In the genomic region with DNA sequence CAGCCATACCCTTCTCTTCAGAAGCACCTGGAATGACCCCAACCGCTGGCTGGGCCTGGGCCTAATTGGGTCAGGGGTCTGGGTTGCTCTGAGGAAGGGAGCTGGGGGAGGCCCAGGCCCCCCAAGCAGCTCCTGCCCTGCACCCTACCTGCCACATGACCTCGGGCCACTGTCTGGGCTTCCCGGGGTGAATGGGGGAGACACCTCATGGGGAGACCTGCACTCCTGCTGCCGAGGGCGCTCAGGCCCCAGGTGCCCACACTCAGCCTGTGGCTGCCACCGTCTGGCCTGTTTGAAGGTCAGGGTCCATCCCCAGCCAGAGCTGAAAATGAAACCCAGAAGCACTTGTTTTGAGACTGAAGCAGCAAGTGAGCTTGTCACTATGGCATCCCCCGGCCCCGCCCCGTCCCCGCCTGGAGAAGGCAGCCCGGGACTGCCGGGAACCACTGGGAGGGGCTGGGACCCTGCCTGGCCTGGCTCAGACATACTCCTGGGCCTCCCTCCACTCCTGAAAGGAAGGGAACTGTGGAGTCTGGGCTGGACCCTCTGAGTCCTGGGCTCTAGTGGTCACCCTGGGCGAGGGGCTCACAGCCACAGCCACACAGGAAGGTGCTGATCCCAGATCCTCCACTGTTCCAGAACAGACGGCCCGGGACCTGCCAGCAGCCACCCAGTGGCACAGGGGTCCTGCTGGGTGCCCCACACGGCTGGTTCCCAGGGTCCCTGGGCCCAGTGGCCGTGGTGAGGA, we compare ENCODE assay signal across 8 cellular contexts. TPM values are rescaled to one million over a fixed set of nuclear protein-coding genes. Genes with fewer than 3 reads are reported as not detected.
DNase-seq lines count a peak whose midpoint lies in the region; ATAC-seq and FAIRE-seq lines count a peak whose summit lies in the region.

No MANE protein-coding gene starts in this region.

- no peaks in the 10 kb centered on the region for H3K27me3 ChIP-seq in HAP-1 (ENCODE audit: low read depth)
- no peaks in the 10 kb centered on the region for H3K27me3 ChIP-seq in right cardiac atrium (ENCODE audit: control insufficient read depth, insufficient read depth)
- H3K27me3 ChIP-seq in small intestine (ENCODE audit: control insufficient read depth in 2 of 2, insufficient read depth in 2 of 2, low read length in 2 of 2), result no peaks in the 10 kb centered on the region

- no peak overlapping the region for H3K27ac Mint-ChIP-seq in activated T-helper 17 cell treated with anti-CD3 and anti-CD28 coated beads, Interleukin-2, amount 50 U/mL, for 72 hours

- no peak overlapping the region for H3K4me3 Mint-ChIP-seq in activated T-helper 17 cell treated with anti-CD3 and anti-CD28 coated beads, Interleukin-2, amount 50 U/mL, for 72 hours

- H3K27ac ChIP-seq in right cardiac atrium (ENCODE audit: low read length) (peak overlapping the region; percentile 38), small intestine (ENCODE audit: low read depth in 1 of 2, low read length in 1 of 2) (peak overlapping the region; percentile 75 to 84)

- FAIRE-seq in small intestine (lab: Jason Lieb, UNC), result no peak

- in situ Hi-C loops in HAP-1 (cut with MboI; ENCODE audit: low sequenced_read_pairs), result no loop called here

- H3K4me3 ChIP-seq in HAP-1, result no peak overlapping the region
- no peak overlapping the region for H3K4me3 ChIP-seq in right cardiac atrium (ENCODE audit: low read length)
- H3K4me3 ChIP-seq in small intestine (ENCODE audit: low read depth in 1 of 2, low read length in 2 of 2), result no peak overlapping the region

- intact Hi-C loops in right cardiac atrium (cut with DNase I), result no loop called here

- H3K9me3 ChIP-seq in HAP-1 (no peaks in the 10 kb centered on the region), right cardiac atrium (ENCODE audit: control insufficient read depth, low read length) (no peaks in the 10 kb centered on the region), small intestine (ENCODE audit: control insufficient read depth, low read depth) (no peaks in the 10 kb centered on the region)

- WGBS in right cardiac atrium, result 29% methylated on average over 17 of the region's 17 CpGs
- 18 to 32% (median 23%) methylated on average over 16 to 17 of the region's 17 CpGs for WGBS in small intestine, 3 donors

- H3K36me3 Mint-ChIP-seq in activated T-helper 17 cell treated with anti-CD3 and anti-CD28 coated beads, Interleukin-2, amount 50 U/mL, for 72 hours (ENCODE audit: low read depth), result no peaks in the 10 kb centered on the region

- H3K4me1 ChIP-seq in HAP-1, result no peaks in the 10 kb centered on the region; the same call in 1 of the 2 replicates
- no peaks in the 10 kb centered on the region for H3K4me1 ChIP-seq in right cardiac atrium (ENCODE audit: control insufficient read depth, insufficient read depth, low read length)
- H3K4me1 ChIP-seq in small intestine (ENCODE audit: control insufficient read depth in 2 of 2, insufficient read depth in 1 of 2, low read depth in 1 of 2, low read length in 1 of 2), result peaks cover 0 to 8% of the 10 kb centered on the region in 2 donors

- H3K9me3 Mint-ChIP-seq in activated T-helper 17 cell treated with anti-CD3 and anti-CD28 coated beads, Interleukin-2, amount 50 U/mL, for 72 hours, result no peaks in the 10 kb centered on the region

- DNase-seq in HAP-1 (ENCODE audit: low spot score in 2 of 2), result peak; percentile 9 to 78
- peak; percentile 88 to 96 (median 94) for DNase-seq in right cardiac atrium
- peak; percentile 93 for DNase-seq in small intestine
- no peak for DNase-seq in foreskin melanocyte
- DNase-seq in UCSD-AML1 (lab: John Stamatoyannopoulos, UW; ENCODE audit: unreplicated experiment), result no peak
- no peak for DNase-seq in T-helper 9 cell

- peaks cover 11% of the 10 kb centered on the region for H3K36me3 ChIP-seq in HAP-1 (replicated peaks)
- peaks cover 0 to 5% of the 10 kb centered on the region in 2 donors for H3K36me3 ChIP-seq in small intestine (ENCODE audit: control insufficient read depth in 2 of 2, insufficient read depth in 2 of 2, low read length in 2 of 2)

- no peaks in the 10 kb centered on the region for H3K27me3 Mint-ChIP-seq in activated T-helper 17 cell treated with anti-CD3 and anti-CD28 coated beads, Interleukin-2, amount 50 U/mL, for 72 hours

- peaks cover 6% of the 10 kb centered on the region for H3K4me1 Mint-ChIP-seq in activated T-helper 17 cell treated with anti-CD3 and anti-CD28 coated beads, Interleukin-2, amount 50 U/mL, for 72 hours

- ATAC-seq in activated T-helper 17 cell treated with anti-CD3 and anti-CD28 coated beads, Interleukin-2, amount 50 U/mL, for 72 hours (replicated peaks), result peak; percentile 6
- peak; percentile 82 to 84 for ATAC-seq in right cardiac atrium
- ATAC-seq in HG03571 (IDR thresholded peaks at IDR 0.05; ENCODE audit: unreplicated experiment), result no peak

RNA-seq across cellular contexts. Expression of a gene that starts 7.4 kb away (rescaled TPM):
- total RNA-seq in activated T-helper 17 cell treated with anti-CD3 and anti-CD28 coated beads, Interleukin-2, amount 50 U/mL, for 72 hours, result 1 to 10 TPM; 1.8 to 5.1 TPM
- 10 to 100 TPM in 3 of 4 donors, 1 to 10 TPM in 1; 9.7 to 18.7 (median 13.4) TPM for total RNA-seq in right cardiac atrium
- polyA plus RNA-seq in right cardiac atrium (13.0 TPM), small intestine (100 to 1,000 TPM in 2 of 3 donors, 10 to 100 TPM in 1; 67.9 to 533 (median 442) TPM)

RNA-seq across cellular contexts. Expression of a gene that starts 37.5 kb away (rescaled TPM):
- 100 to 1,000 TPM; 116 to 147 TPM for total RNA-seq in activated T-helper 17 cell treated with anti-CD3 and anti-CD28 coated beads, Interleukin-2, amount 50 U/mL, for 72 hours
- total RNA-seq in right cardiac atrium, result 10 to 100 TPM; 30.6 to 48.3 (median 46.3) TPM
- polyA plus RNA-seq in right cardiac atrium, result 39.0 TPM
- polyA plus RNA-seq in small intestine, result 10 to 100 TPM; 56.5 to 83.2 (median 81.4) TPM

Comparison
In these comparisons a context has a peak if more than half of its experiments do, and no peak if none do; other contexts are left out.
1. DNase-seq: peak in HAP-1 (2 of 2), right cardiac atrium (3 of 3) and small intestine (single experiment); none in foreskin melanocyte (single experiment), UCSD-AML1 (single experiment) and T-helper 9 cell (single experiment).